Comparison of ENCODE assay signal across 15 cellular contexts in genomic region chr7:29843106-29843505, GRCh38. TPM values are rescaled to one million over a fixed set of nuclear protein-coding genes. Genes with fewer than 3 reads are reported as not detected.
DNase-seq lines count a peak whose midpoint lies in the region; ATAC-seq and TF ChIP-seq lines count a peak whose summit lies in the region.
"Had no signal": no experiment of that assay in that cellular context is flagged by ENCODE, and none has a peak within 500 bp of the region (broad histone marks: within the 10 kb centered on the region; RNA-seq: fewer than 3 reads in every experiment).

No MANE protein-coding gene starts in this region.

- no peak for TF ChIP-seq CTCF in left lung (IDR thresholded peaks at IDR 0.05)

- no peak overlapping the region for H3K4me3 ChIP-seq in left lung

- ATAC-seq in left lung = peak; percentile 44
- no peak for ATAC-seq in GM21825 (IDR thresholded peaks at IDR 0.05; ENCODE audit: unreplicated experiment)
- no peak for ATAC-seq in GM19035 (IDR thresholded peaks at IDR 0.05; ENCODE audit: unreplicated experiment)
- ATAC-seq: HCT116 had no signal

- H3K36me3 ChIP-seq in left lung = no peaks in the 10 kb centered on the region
- H3K36me3 ChIP-seq: neutrophil had no signal

- peaks cover 5 to 19% of the 10 kb centered on the region in 2 donors for H3K27me3 ChIP-seq in left lung
- H3K27me3 ChIP-seq: neutrophil had no signal

- no peaks in the 10 kb centered on the region for H3K4me1 ChIP-seq in left lung

- H3K27ac ChIP-seq in left lung = no peak overlapping the region
- H3K27ac ChIP-seq: neutrophil had no signal

- no peaks in the 10 kb centered on the region for H3K9me3 ChIP-seq in left lung
- H3K9me3 ChIP-seq: neutrophil had no signal

- DNase-seq in DMS153 (lab: John Stamatoyannopoulos, UW) = peak; percentile 43
- DNase-seq in NCI-H1105 (lab: John Stamatoyannopoulos, UW) = peak; percentile 84
- peak; percentile 37 for DNase-seq in NCI-H774 (lab: John Stamatoyannopoulos, UW)
- no peak for DNase-seq in left lung
- no peak for DNase-seq in HUDEP-2 (lab: John Stamatoyannopoulos, UW; ENCODE audit: unreplicated experiment in 76 of 76)
- no peak for DNase-seq in NCI-H446 (lab: John Stamatoyannopoulos, UW)
- DNase-seq: activated CD4-positive, alpha-beta T cell treated with anti-CD3 and anti-CD28 coated beads, Interleukin-2, amount 50 U/mL, for 4 hours; activated naive CD4-positive, alpha-beta T cell; DMS 273 treated with DMSO at 0.1 percent for 48 hours; effector CD4-positive, alpha-beta T cell; midbrain had no signal

- intact Hi-C loops in left lung (cut with DNase I) = no loop called here

RNA-seq across cellular contexts. Expression of gene WIPF3, which starts 36.8 kb away (rescaled TPM):
- total RNA-seq in left lung = under 1 TPM in 1 of 2 donors, not detected in 1; 0.50 TPM

Comparison
In these comparisons a context has a peak if more than half of its experiments do, and no peak if none do; other contexts are left out.
1. DNase-seq: peak in DMS153 (single experiment), NCI-H1105 (single experiment) and NCI-H774 (single experiment); none in left lung (0 of 2), HUDEP-2 (0 of 76) and NCI-H446 (0 of 2).